ENCODE assay signal across 25 cellular contexts in genomic region chr14:88908216-88908615, GRCh38.
"Had no signal": no experiment of that assay in that cellular context is flagged by ENCODE, and none has a peak within 500 bp of the region (broad histone marks: within the 10 kb centered on the region; RNA-seq: fewer than 3 reads in every experiment).

No MANE protein-coding gene starts in this region.

- H2AFZ ChIP-seq: hepatocyte had no signal

- H3K4me3 ChIP-seq: colonic mucosa, coronary artery, dorsolateral prefrontal cortex, esophagus squamous epithelium, gastrocnemius medialis, gastroesophageal sphincter, heart left ventricle, heart right ventricle, hepatocyte had no signal

- FAIRE-seq: colon, endometrium, frontal cortex had no signal

- H3K4me1 ChIP-seq: colonic mucosa, esophagus squamous epithelium, foreskin keratinocyte, gastrocnemius medialis, gastroesophageal sphincter, heart left ventricle, heart right ventricle had no signal

- H3K9me3 ChIP-seq: colonic mucosa, gastrocnemius medialis had no signal

- DNase-seq: colonic mucosa; cortex of kidney; dorsolateral prefrontal cortex; effector CD4-positive, alpha-beta T cell; effector memory CD4-positive, alpha-beta T cell; effector memory CD8-positive, alpha-beta T cell; endodermal cell; erythroblast; esophagus squamous epithelium; foreskin fibroblast; foreskin keratinocyte; foreskin melanocyte; gastrocnemius medialis; glutamatergic neuron; head of caudate nucleus; heart left ventricle; heart right ventricle had no signal

- H3K27me3 ChIP-seq: colonic mucosa, dorsolateral prefrontal cortex, esophagus squamous epithelium, foreskin keratinocyte, gastrocnemius medialis, heart left ventricle, heart right ventricle, hepatocyte had no signal

- H3K4me2 ChIP-seq: hepatocyte had no signal

- H3K36me3 ChIP-seq: colonic mucosa, esophagus squamous epithelium, gastrocnemius medialis, gastroesophageal sphincter, heart left ventricle, heart right ventricle had no signal

- H3K27ac ChIP-seq: colonic mucosa, coronary artery, dorsolateral prefrontal cortex, epithelial cell of prostate, esophagus squamous epithelium, foreskin keratinocyte, gastrocnemius medialis, gastroesophageal sphincter, heart left ventricle, heart right ventricle, hepatocyte had no signal

- ATAC-seq: effector memory CD8-positive, alpha-beta T cell; esophagus mucosa; foreskin keratinocyte; gastrocnemius medialis; gastroesophageal sphincter; heart left ventricle; heart right ventricle had no signal

- H3K79me2 ChIP-seq: hepatocyte had no signal
